In the genomic region with DNA sequence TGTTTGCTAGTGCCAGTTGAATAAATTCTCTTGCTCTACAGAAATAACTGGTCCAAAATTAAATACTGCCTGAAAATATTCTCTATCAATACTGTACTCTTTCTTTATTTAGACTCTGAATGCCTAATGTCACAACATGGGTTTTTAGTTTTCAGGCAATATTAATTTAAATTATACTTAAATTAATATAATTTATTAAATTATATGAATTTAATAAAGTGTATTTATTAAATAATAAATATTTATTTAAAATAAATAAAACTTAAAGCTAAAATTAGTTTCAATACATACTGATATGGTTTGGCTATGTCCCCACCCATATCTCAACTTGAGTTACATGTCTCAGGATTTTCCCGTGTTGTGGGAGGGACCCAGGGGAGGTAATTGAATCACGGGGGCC, we compare ENCODE assay signal across 24 cellular contexts.
"Had no signal": no experiment of that assay in that cellular context is flagged by ENCODE, and none has a peak within 500 bp of the region (broad histone marks: within the 10 kb centered on the region; RNA-seq: fewer than 3 reads in every experiment).

No MANE protein-coding gene starts in this region.

- H3K4me2 ChIP-seq: hepatocyte had no signal

- H3K27ac ChIP-seq: colonic mucosa, hepatocyte, left lung, ovary, prostate gland, thoracic aorta, vagina, VCaP had no signal

- H3K36me3 Mint-ChIP-seq: activated naive CD4-positive, alpha-beta T cell treated with anti-CD3 and anti-CD28 coated beads, Interleukin-2, amount 50 U/mL, for 24 hours; immature natural killer cell; mesothelial cell of epicardium; natural killer cell; type B pancreatic cell had no signal

- DNase-seq: activated CD4-positive, alpha-beta T cell treated with anti-CD3 and anti-CD28 coated beads for 1 hour; activated CD4-positive, alpha-beta T cell treated with anti-CD3 and anti-CD28 coated beads, Interleukin-2, amount 50 U/mL, for 1 hour; activated CD8-positive, alpha-beta T cell treated with anti-CD3 and anti-CD28 coated beads, Interleukin-2, amount 10 ng/mL, durations not matched to agents 7 days and 5 days; activated gamma-delta T cell treated with Interleukin-2 at 50 U/mL for 16 hours; aorta; colonic mucosa; endodermal cell; immature natural killer cell; kidney glomerular epithelial cell; left lung; natural killer cell; ovary; stimulated activated CD4-positive, alpha-beta T cell treated with anti-CD3 and anti-CD28 coated beads, Interleukin-4, amount 100 ng/mL, for 24 hours; stimulated activated naive CD4-positive, alpha-beta T cell treated with Interleukin-2 at 50 U/mL for 16 hours had no signal

- H3K4me3 Mint-ChIP-seq: activated CD8-positive, alpha-beta T cell treated with anti-CD3 and anti-CD28 coated beads, Interleukin-2, amount 10 ng/mL, durations not matched to agents 7 days and 5 days; activated naive CD4-positive, alpha-beta T cell treated with anti-CD3 and anti-CD28 coated beads, Interleukin-2, amount 50 U/mL, for 24 hours; central memory CD8-positive, alpha-beta T cell; endodermal cell; immature natural killer cell; mesothelial cell of epicardium; natural killer cell; type B pancreatic cell had no signal

- H3K9me3 Mint-ChIP-seq: activated naive CD4-positive, alpha-beta T cell treated with anti-CD3 and anti-CD28 coated beads, Interleukin-2, amount 50 U/mL, for 24 hours; endodermal cell; type B pancreatic cell had no signal

- H3K27ac Mint-ChIP-seq: activated CD8-positive, alpha-beta T cell treated with anti-CD3 and anti-CD28 coated beads, Interleukin-2, amount 10 ng/mL, durations not matched to agents 7 days and 5 days; activated naive CD4-positive, alpha-beta T cell treated with anti-CD3 and anti-CD28 coated beads, Interleukin-2, amount 50 U/mL, for 24 hours; endodermal cell; immature natural killer cell; mesothelial cell of epicardium; natural killer cell; type B pancreatic cell had no signal

- H3K36me3 ChIP-seq: colonic mucosa, left lung, ovary, prostate gland, thoracic aorta, vagina had no signal

- H3K4me1 Mint-ChIP-seq: activated naive CD4-positive, alpha-beta T cell treated with anti-CD3 and anti-CD28 coated beads, Interleukin-2, amount 50 U/mL, for 24 hours; central memory CD8-positive, alpha-beta T cell; immature natural killer cell; mesothelial cell of epicardium; natural killer cell had no signal

- H3K9me3 ChIP-seq: colonic mucosa, ovary, prostate gland, thoracic aorta, vagina had no signal

- H3K27me3 ChIP-seq: colonic mucosa, hepatocyte, left lung, ovary, vagina had no signal

- ATAC-seq: activated CD8-positive, alpha-beta T cell treated with anti-CD3 and anti-CD28 coated beads, Interleukin-2, amount 10 ng/mL, durations not matched to agents 7 days and 5 days; left lung; natural killer cell had no signal

- H3K4me1 ChIP-seq: colonic mucosa, left lung, prostate gland, vagina had no signal

- H3K4me3 ChIP-seq: colonic mucosa, hepatocyte, left lung, lung, ovary, prostate gland, vagina had no signal

- H2AFZ ChIP-seq: hepatocyte had no signal

- H3K27me3 Mint-ChIP-seq: activated naive CD4-positive, alpha-beta T cell treated with anti-CD3 and anti-CD28 coated beads, Interleukin-2, amount 50 U/mL, for 24 hours; central memory CD8-positive, alpha-beta T cell; type B pancreatic cell had no signal
